In the genomic region with DNA sequence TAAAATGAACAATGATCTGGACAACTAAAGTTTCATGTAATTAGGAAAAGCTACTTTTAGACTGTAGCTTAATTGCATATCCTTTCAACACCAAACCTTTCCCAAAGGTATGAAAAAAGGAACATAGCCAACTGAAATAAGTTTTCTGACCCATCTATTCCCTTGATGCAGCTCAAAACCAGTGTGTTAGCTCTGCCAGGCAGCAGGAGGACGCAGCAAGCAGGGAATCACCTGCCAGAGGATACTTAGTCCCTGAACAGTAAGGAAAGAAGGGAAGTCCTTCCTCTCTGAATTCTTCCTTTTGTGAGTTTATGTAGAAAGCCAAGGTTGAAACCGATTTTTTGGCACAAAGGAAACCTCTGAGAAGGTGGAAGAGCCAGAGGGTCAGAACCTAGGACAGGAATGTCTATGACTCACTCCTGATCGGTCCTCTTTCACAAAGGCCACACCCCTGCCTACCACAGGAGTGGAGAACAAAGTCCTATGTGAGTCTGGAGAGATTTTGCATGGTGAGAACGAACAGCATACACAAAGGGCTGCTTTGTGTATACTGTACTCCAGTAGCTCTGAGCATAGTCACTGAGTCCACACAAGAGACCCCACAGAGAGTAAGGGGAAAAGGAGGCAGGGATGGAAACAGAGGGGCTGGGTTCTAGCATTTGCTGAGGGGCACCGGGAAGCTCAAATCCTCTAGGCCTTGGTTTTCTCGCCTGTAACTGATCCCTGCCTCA, we compare ENCODE assay signal across 8 cellular contexts.
DNase-seq lines count a peak whose midpoint lies in the region; ATAC-seq and TF ChIP-seq lines count a peak whose summit lies in the region.

No MANE protein-coding gene starts in this region.

- peak; percentile 4; the same call in 1 of the 3 replicates for ATAC-seq in DND-41 (ENCODE audit: insufficient read depth, low read depth)
- ATAC-seq in HG02642 (IDR thresholded peaks at IDR 0.05; ENCODE audit: poor library complexity, unreplicated experiment), result no peak

- H3K27ac Mint-ChIP-seq in dendritic cell treated with granulocyte-macrophage colony-stimulating factor and Interleukin-4, amounts not matched to agents 40 ng/mL and 50 ng/mL, for 4 days, result peak overlapping the region; percentile 37

- peaks cover 40% of the 10 kb centered on the region for H3K36me3 ChIP-seq in DND-41 (ENCODE audit: insufficient read depth, low read length)
- no peaks in the 10 kb centered on the region for H3K36me3 ChIP-seq in A673 (ENCODE audit: insufficient read depth, low read length, poor library complexity, severe bottlenecking)

- no peaks in the 10 kb centered on the region for H3K9me3 ChIP-seq in DND-41 (ENCODE audit: insufficient read depth, low read length, severe bottlenecking)
- no peaks in the 10 kb centered on the region for H3K9me3 ChIP-seq in A673 (ENCODE audit: low read depth, low read length, poor library complexity, severe bottlenecking)

- intact Hi-C loops in dendritic cell treated with granulocyte-macrophage colony-stimulating factor and Interleukin-4, amounts not matched to agents 40 ng/mL and 50 ng/mL, for 4 days (cut with micrococcal nuclease), result no loop called here
- intact Hi-C loops in A673 (cut with micrococcal nuclease; ENCODE audit: unreplicated experiment), result no loop called here

- H2AFZ ChIP-seq in DND-41 (ENCODE audit: low read depth, low read length), result no peak overlapping the region

- H3K4me3 ChIP-seq in DND-41 (ENCODE audit: low read depth in 1 of 2, low read length in 2 of 2) (no peak overlapping the region), A673 (ENCODE audit: low read depth, low read length, poor library complexity, severe bottlenecking) (no peak overlapping the region)

- H4K20me1 ChIP-seq in DND-41 (ENCODE audit: insufficient read depth, low read length), result 0 out of 2 replicates have a peak, but pooled peaks cover 4% of the 10 kb centered on the region

- peaks cover 68% of the 10 kb centered on the region for H3K4me1 Mint-ChIP-seq in dendritic cell treated with granulocyte-macrophage colony-stimulating factor and Interleukin-4, amounts not matched to agents 40 ng/mL and 50 ng/mL, for 4 days (ENCODE audit: low read depth)

- H3K4me3 Mint-ChIP-seq in dendritic cell treated with granulocyte-macrophage colony-stimulating factor and Interleukin-4, amounts not matched to agents 40 ng/mL and 50 ng/mL, for 4 days, result no peak overlapping the region

- CTCF ChIA-PET in A673 (lab: Charles Lee), result no interaction called here

- TF ChIP-seq CTCF in DND-41 (IDR thresholded peaks at IDR 0.05; ENCODE audit: borderline replicate concordance, extremely low read depth, low read length, poor library complexity, severe bottlenecking), result no peak
- no peak for TF ChIP-seq CTCF in A673 (conservative IDR thresholded peaks at IDR 0.05; ENCODE audit: low read depth, low read length)

- no peak overlapping the region for H3K27ac ChIP-seq in DND-41 (ENCODE audit: low read length)
- no peak overlapping the region for H3K27ac ChIP-seq in A673 (ENCODE audit: low read depth, low read length, poor library complexity, severe bottlenecking)

- POLR2A ChIA-PET in A673 (lab: Charles Lee; ENCODE audit: low non-redundant PET), result no interaction called here

- BruUV-seq in A673 (replicated peaks; lab: Mats Ljungman, UMichigan), result no TSS peak

- H3K27me3 Mint-ChIP-seq in dendritic cell treated with granulocyte-macrophage colony-stimulating factor and Interleukin-4, amounts not matched to agents 40 ng/mL and 50 ng/mL, for 4 days, result no peaks in the 10 kb centered on the region

- H3K9me3 Mint-ChIP-seq in dendritic cell treated with granulocyte-macrophage colony-stimulating factor and Interleukin-4, amounts not matched to agents 40 ng/mL and 50 ng/mL, for 4 days, result no peaks in the 10 kb centered on the region

- no peak overlapping the region for H3K9ac ChIP-seq in DND-41 (ENCODE audit: low read depth, low read length)

- H3K4me2 ChIP-seq in DND-41 (ENCODE audit: insufficient read depth, low read length), result no peak overlapping the region

- H3K79me2 ChIP-seq in DND-41 (ENCODE audit: insufficient read depth, low read length), result no peaks in the 10 kb centered on the region

- H3K4me1 ChIP-seq in DND-41 (ENCODE audit: insufficient read depth, low read length) (peaks cover 28% of the 10 kb centered on the region), A673 (ENCODE audit: insufficient read depth, low read length, poor library complexity, severe bottlenecking) (peaks cover 4% of the 10 kb centered on the region)

- H3K27me3 ChIP-seq in DND-41 (ENCODE audit: insufficient read depth, low read length, poor library complexity) (no peaks in the 10 kb centered on the region), A673 (replicated peaks; ENCODE audit: insufficient read depth, low read depth, low read length, poor library complexity) (no peaks in the 10 kb centered on the region)

- H3K36me3 Mint-ChIP-seq in dendritic cell treated with granulocyte-macrophage colony-stimulating factor and Interleukin-4, amounts not matched to agents 40 ng/mL and 50 ng/mL, for 4 days (ENCODE audit: low read depth), result peaks cover 73% of the 10 kb centered on the region

- DNase-seq in DND-41, result no peak
- DNase-seq in NCI-H460 (ENCODE audit: extremely low read depth, low read depth), result peak; percentile 40
- peak; percentile 83 for DNase-seq in myocyte (ENCODE audit: low read depth)
- DNase-seq in A673 (ENCODE audit: low spot score), result no peak
- DNase-seq in germinal center (ENCODE audit: low spot score), result no peak
- DNase-seq in NCI-H2081 (lab: John Stamatoyannopoulos, UW), result no peak

Comparison
In these comparisons a context has a peak if more than half of its experiments do, and no peak if none do; other contexts are left out.
1. DNase-seq: peak in NCI-H460 (single experiment) and myocyte (single experiment); none in DND-41 (single experiment), A673 (single experiment), germinal center (single experiment) and NCI-H2081 (0 of 2).